Comparison of ENCODE assay signal across 10 cellular contexts in the genomic region with DNA sequence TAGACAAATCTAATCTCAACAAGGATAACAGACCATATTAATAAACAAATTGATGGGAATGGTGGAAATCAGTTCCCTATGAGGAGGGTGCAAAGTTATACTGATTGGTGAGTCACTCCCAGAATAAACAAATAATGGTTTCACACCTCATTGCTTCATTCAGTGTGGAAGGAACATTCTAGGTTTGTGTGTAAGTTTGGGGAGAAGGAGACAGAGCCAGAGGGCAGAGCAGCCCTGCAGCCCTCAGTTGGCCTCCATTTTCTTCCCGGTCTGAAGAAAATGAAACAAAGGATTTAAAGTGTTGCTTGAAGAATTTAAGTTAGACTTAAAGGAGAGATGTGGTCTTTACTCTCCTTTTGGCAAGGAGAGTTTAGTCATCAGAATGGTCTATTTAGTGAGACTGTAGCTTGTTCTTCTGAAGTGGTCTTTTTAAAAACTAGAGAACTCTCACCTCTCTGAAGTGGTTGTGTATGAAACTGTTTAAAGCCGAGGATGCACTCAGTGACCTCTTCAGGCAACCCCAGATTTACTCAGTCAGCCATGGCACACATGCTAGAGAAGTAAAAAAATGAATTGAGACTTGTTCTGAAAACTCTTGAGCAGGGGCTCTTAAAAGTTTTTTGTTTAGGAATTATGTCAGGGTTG. TPM values are rescaled to one million over a fixed set of nuclear protein-coding genes. Genes with fewer than 3 reads are reported as not detected.
DNase-seq lines count a peak whose midpoint lies in the region; ATAC-seq and TF ChIP-seq lines count a peak whose summit lies in the region.
"Had no signal": no experiment of that assay in that cellular context is flagged by ENCODE, and none has a peak within 500 bp of the region (broad histone marks: within the 10 kb centered on the region; RNA-seq: fewer than 3 reads in every experiment).

No MANE protein-coding gene starts in this region.

- intact Hi-C loops in cardiac septum (cut with DNase I), result no loop called here

- CTCF ChIA-PET in GM10248 (lab: Yijun Ruan, JAX), result interaction anchor here (0.8 to 4.7 kb wide), 9 partner anchors 7 to 37 kb away, joined by 3 to 28 read pairs (median 4); no protein-coding TSS in a partner anchor

- peak; percentile 69 for DNase-seq in GM10248 (ENCODE audit: extremely low spot score)
- DNase-seq in epithelial cell of esophagus (ENCODE audit: low read depth), result peak; percentile 14
- DNase-seq in cardiac septum (ENCODE audit: low spot score), result no peak
- DNase-seq in substantia nigra (lab: John Stamatoyannopoulos, UW), result no peak
- no peak for DNase-seq in Kasumi-1 (lab: John Stamatoyannopoulos, UW)
- DNase-seq in activated CD4-positive, alpha-beta T cell treated with anti-CD3 and anti-CD28 coated beads for 4 hours, result no peak
- DNase-seq: colonic mucosa had no signal

- ATAC-seq in GM21367 (IDR thresholded peaks at IDR 0.05; ENCODE audit: unreplicated experiment) (peak; percentile 54), HG03439 (IDR thresholded peaks at IDR 0.05; ENCODE audit: unreplicated experiment) (peak; percentile 59)

- no peak for TF ChIP-seq CTCF in GM10248 (IDR thresholded peaks at IDR 0.05; ENCODE audit: control extremely low read depth, extremely low read depth, low read depth, missing control alignments)
- no peak for TF ChIP-seq CTCF in epithelial cell of esophagus (IDR thresholded peaks at IDR 0.05; ENCODE audit: insufficient read depth, low read depth, low read length, missing control alignments)

- no peak overlapping the region for H3K27ac ChIP-seq in substantia nigra (ENCODE audit: low read depth, low read length, poor library complexity, severe bottlenecking)
- H3K27ac ChIP-seq: SK-N-MC had no signal

- POLR2A ChIA-PET in GM10248 (lab: Yijun Ruan, JAX), result no interaction called here

- H3K4me3 ChIP-seq in epithelial cell of esophagus (ENCODE audit: low read length), result no peak overlapping the region
- H3K4me3 ChIP-seq: colonic mucosa, SK-N-MC had no signal

RNA-seq across cellular contexts. Expression of a gene that starts 27.2 kb away (rescaled TPM):
- 2.2 TPM for total RNA-seq in cardiac septum

Comparison
In these comparisons a context has a peak if more than half of its experiments do, and no peak if none do; other contexts are left out.
1. DNase-seq: peak in GM10248 (single experiment) and epithelial cell of esophagus (single experiment); none in cardiac septum (single experiment), substantia nigra (0 of 49), Kasumi-1 (0 of 2) and activated CD4-positive, alpha-beta T cell treated with anti-CD3 and anti-CD28 coated beads for 4 hours (0 of 2).